Comparison of ENCODE assay signal across 19 cellular contexts in genomic region chr20:22582386-22582959, GRCh38. TPM values are rescaled to one million over a fixed set of nuclear protein-coding genes. Genes with fewer than 3 reads are reported as not detected.
DNase-seq lines count a peak whose midpoint lies in the region; ATAC-seq, FAIRE-seq and TF ChIP-seq lines count a peak whose summit lies in the region.
"Had no signal": no experiment of that assay in that cellular context is flagged by ENCODE, and none has a peak within 500 bp of the region (broad histone marks: within the 10 kb centered on the region; RNA-seq: fewer than 3 reads in every experiment).

No MANE protein-coding gene starts in this region.

- H3K4me1 Mint-ChIP-seq in activated naive CD8-positive, alpha-beta T cell treated with anti-CD3 and anti-CD28 coated beads, Interleukin-2, amount 10 ng/mL, durations not matched to agents 7 days and 5 days = peaks cover 2% of the 10 kb centered on the region
- H3K4me1 Mint-ChIP-seq in activated naive CD8-positive, alpha-beta T cell treated with anti-CD3 and anti-CD28 coated beads for 36 hours = peaks cover 2% of the 10 kb centered on the region
- H3K4me1 Mint-ChIP-seq in mesothelial cell of epicardium = peaks cover 20% of the 10 kb centered on the region
- H3K4me1 Mint-ChIP-seq: stimulated activated memory B cell treated with anti-CD40 and anti-IgM and Interleukin-4, amounts not matched to agents 10 μg/mL and 1 μg/mL and 100 μg/mL, for 72 hours had no signal

- TF ChIP-seq EP300 in upper lobe of left lung (IDR thresholded peaks at IDR 0.05) = no peak

- ATAC-seq in activated naive CD8-positive, alpha-beta T cell treated with anti-CD3 and anti-CD28 coated beads, Interleukin-2, amount 10 ng/mL, durations not matched to agents 7 days and 5 days (ENCODE audit: low read depth) = no peak
- ATAC-seq in upper lobe of left lung (ENCODE audit: low FRiP score in 2 of 2) = no peak
- ATAC-seq: activated T-cell treated with anti-CD3 and anti-CD28 coated beads, Interleukin-2, amount 50 U/mL, for 72 hours; effector memory CD8-positive, alpha-beta T cell had no signal

- peaks cover 4% of the 10 kb centered on the region for H3K36me3 Mint-ChIP-seq in activated naive CD8-positive, alpha-beta T cell treated with anti-CD3 and anti-CD28 coated beads, Interleukin-2, amount 10 ng/mL, durations not matched to agents 7 days and 5 days
- peaks cover 2% of the 10 kb centered on the region for H3K36me3 Mint-ChIP-seq in activated naive CD8-positive, alpha-beta T cell treated with anti-CD3 and anti-CD28 coated beads for 36 hours
- H3K36me3 Mint-ChIP-seq in mesothelial cell of epicardium = no peaks in the 10 kb centered on the region
- H3K36me3 Mint-ChIP-seq: stimulated activated memory B cell treated with anti-CD40 and anti-IgM and Interleukin-4, amounts not matched to agents 10 μg/mL and 1 μg/mL and 100 μg/mL, for 72 hours had no signal

- no peak for DNase-seq in activated naive CD8-positive, alpha-beta T cell treated with anti-CD3 and anti-CD28 coated beads, Interleukin-2, amount 10 ng/mL, durations not matched to agents 7 days and 5 days
- DNase-seq in activated naive CD8-positive, alpha-beta T cell treated with anti-CD3 and anti-CD28 coated beads for 36 hours = no peak
- DNase-seq in coronary artery (ENCODE audit: low spot score) (no peak), mesothelial cell of epicardium (ENCODE audit: low spot score in 2 of 2, unreplicated experiment in 2 of 2) (no peak), upper lobe of left lung (no peak), RCC 7860 (ENCODE audit: low spot score) (no peak), H54 (ENCODE audit: insufficient read length, low spot score) (no peak)
- DNase-seq in effector memory CD4-positive, alpha-beta T cell = no peak
- DNase-seq: activated CD4-positive, CD25-positive, alpha-beta regulatory T cell treated with anti-CD3 and anti-CD28 coated beads, Interleukin-2, amount 50 U/mL, for 72 hours; activated T-cell treated with anti-CD3 and anti-CD28 coated beads, Interleukin-2, amount 50 U/mL, for 72 hours; AML-193; effector memory CD8-positive, alpha-beta T cell; KBM-7; NCI-H187 treated with DMSO at 0.1 percent for 48 hours; stimulated activated CD4-positive, alpha-beta T cell treated with anti-CD3 and anti-CD28 coated beads, Interleukin-2, amount 100 ng/mL, for 48 hours had no signal

- H3K27ac ChIP-seq in coronary artery (no peak overlapping the region), upper lobe of left lung (peak overlapping the region; percentile 76 to 91 (median 83))
- H3K27ac ChIP-seq in effector memory CD4-positive, alpha-beta T cell (ENCODE audit: insufficient read depth, low read length, poor library complexity, severe bottlenecking) = no peak overlapping the region

- H3K4me3 Mint-ChIP-seq in activated naive CD8-positive, alpha-beta T cell treated with anti-CD3 and anti-CD28 coated beads, Interleukin-2, amount 10 ng/mL, durations not matched to agents 7 days and 5 days = no peak overlapping the region
- no peak overlapping the region for H3K4me3 Mint-ChIP-seq in activated naive CD8-positive, alpha-beta T cell treated with anti-CD3 and anti-CD28 coated beads for 36 hours
- peak overlapping the region; percentile 42 for H3K4me3 Mint-ChIP-seq in mesothelial cell of epicardium
- H3K4me3 Mint-ChIP-seq: effector memory CD8-positive, alpha-beta T cell; stimulated activated memory B cell treated with anti-CD40 and anti-IgM and Interleukin-4, amounts not matched to agents 10 μg/mL and 1 μg/mL and 100 μg/mL, for 72 hours had no signal

- H3K27ac Mint-ChIP-seq in activated naive CD8-positive, alpha-beta T cell treated with anti-CD3 and anti-CD28 coated beads, Interleukin-2, amount 10 ng/mL, durations not matched to agents 7 days and 5 days = peak overlapping the region; percentile 51
- H3K27ac Mint-ChIP-seq in activated naive CD8-positive, alpha-beta T cell treated with anti-CD3 and anti-CD28 coated beads for 36 hours = no peak overlapping the region
- H3K27ac Mint-ChIP-seq in mesothelial cell of epicardium = no peak overlapping the region
- H3K27ac Mint-ChIP-seq: activated T-cell treated with anti-CD3 and anti-CD28 coated beads, Interleukin-2, amount 50 U/mL, for 72 hours; effector memory CD8-positive, alpha-beta T cell; stimulated activated memory B cell treated with anti-CD40 and anti-IgM and Interleukin-4, amounts not matched to agents 10 μg/mL and 1 μg/mL and 100 μg/mL, for 72 hours had no signal

- no peaks in the 10 kb centered on the region for H3K9me3 Mint-ChIP-seq in activated naive CD8-positive, alpha-beta T cell treated with anti-CD3 and anti-CD28 coated beads, Interleukin-2, amount 10 ng/mL, durations not matched to agents 7 days and 5 days
- peaks cover 3% of the 10 kb centered on the region for H3K9me3 Mint-ChIP-seq in activated naive CD8-positive, alpha-beta T cell treated with anti-CD3 and anti-CD28 coated beads for 36 hours
- H3K9me3 Mint-ChIP-seq in mesothelial cell of epicardium = no peaks in the 10 kb centered on the region
- H3K9me3 Mint-ChIP-seq: stimulated activated memory B cell treated with anti-CD40 and anti-IgM and Interleukin-4, amounts not matched to agents 10 μg/mL and 1 μg/mL and 100 μg/mL, for 72 hours had no signal

- TF ChIP-seq POLR2A in upper lobe of left lung (IDR thresholded peaks at IDR 0.05) (peak in 1 of 4 donors; percentile 9), H54 (IDR thresholded peaks at IDR 0.05; ENCODE audit: low read depth, low read length) (no peak)

- peaks cover 0 to 55% (median 24%) of the 10 kb centered on the region in 4 donors for H3K27me3 ChIP-seq in upper lobe of left lung
- peaks cover 11% of the 10 kb centered on the region for H3K27me3 ChIP-seq in effector memory CD4-positive, alpha-beta T cell (replicated peaks; ENCODE audit: control insufficient read depth, insufficient read depth, low read length, poor library complexity, severe bottlenecking)

- no peak for FAIRE-seq in RCC 7860 (lab: Jason Lieb, UNC)
- no peak for FAIRE-seq in H54 (lab: Jason Lieb, UNC)

- TF ChIP-seq CTCF in coronary artery (IDR thresholded peaks at IDR 0.05) = no peak
- TF ChIP-seq CTCF in mesothelial cell of epicardium (IDR thresholded peaks at IDR 0.05; ENCODE audit: unreplicated experiment) = no peak
- no peak for TF ChIP-seq CTCF in upper lobe of left lung (IDR thresholded peaks at IDR 0.05)

- POLR2A ChIA-PET in activated naive CD8-positive, alpha-beta T cell treated with anti-CD3 and anti-CD28 coated beads, Interleukin-2, amount 10 ng/mL, durations not matched to agents 7 days and 5 days (lab: Charles Lee) = no interaction called here

- peaks cover 15 to 65% (median 26%) of the 10 kb centered on the region in 4 donors for H3K4me1 ChIP-seq in upper lobe of left lung
- no peaks in the 10 kb centered on the region for H3K4me1 ChIP-seq in effector memory CD4-positive, alpha-beta T cell (ENCODE audit: control insufficient read depth, insufficient read depth, low read length, poor library complexity, severe bottlenecking)

- H3K27me3 Mint-ChIP-seq in activated naive CD8-positive, alpha-beta T cell treated with anti-CD3 and anti-CD28 coated beads, Interleukin-2, amount 10 ng/mL, durations not matched to agents 7 days and 5 days = peaks cover 69% of the 10 kb centered on the region
- H3K27me3 Mint-ChIP-seq in activated naive CD8-positive, alpha-beta T cell treated with anti-CD3 and anti-CD28 coated beads for 36 hours = peaks cover 87% of the 10 kb centered on the region
- H3K27me3 Mint-ChIP-seq in mesothelial cell of epicardium (ENCODE audit: low read depth) = peaks cover 90% of the 10 kb centered on the region

- H3K4me3 ChIP-seq in coronary artery (peak overlapping the region; percentile 54), upper lobe of left lung (peak overlapping the region; percentile 18 to 53 (median 45))
- H3K4me3 ChIP-seq in effector memory CD4-positive, alpha-beta T cell (ENCODE audit: insufficient read depth, low read depth, low read length, poor library complexity, severe bottlenecking) = no peak overlapping the region

- WGBS in upper lobe of left lung, 2 donors = 2 to 9% methylated on average over 14 to 36 of the region's 53 CpGs

- H3K36me3 ChIP-seq in upper lobe of left lung = no peaks in the 10 kb centered on the region
- H3K36me3 ChIP-seq in effector memory CD4-positive, alpha-beta T cell (ENCODE audit: control insufficient read depth, insufficient read depth, low read length) = no peaks in the 10 kb centered on the region

- no peaks in the 10 kb centered on the region for H3K9me3 ChIP-seq in upper lobe of left lung
- H3K9me3 ChIP-seq in effector memory CD4-positive, alpha-beta T cell (ENCODE audit: control insufficient read depth, low read length) = no peaks in the 10 kb centered on the region

RNA-seq across cellular contexts. Expression of gene FOXA2, which starts 1.9 kb away (rescaled TPM):
- not detected for total RNA-seq in activated naive CD8-positive, alpha-beta T cell treated with anti-CD3 and anti-CD28 coated beads, Interleukin-2, amount 10 ng/mL, durations not matched to agents 7 days and 5 days
- total RNA-seq in activated naive CD8-positive, alpha-beta T cell treated with anti-CD3 and anti-CD28 coated beads for 36 hours = not detected
- total RNA-seq in mesothelial cell of epicardium = not detected in 3 replicates
- total RNA-seq in upper lobe of left lung = 10 to 100 TPM; 23.2 to 80.6 (median 44.3) TPM
- total RNA-seq: activated T-cell treated with anti-CD3 and anti-CD28 coated beads, Interleukin-2, amount 50 U/mL, for 72 hours; glomerular endothelial cell; lower leg skin; osteocyte had no signal

Comparison
In these comparisons a context has a peak if more than half of its experiments do, and no peak if none do; other contexts are left out.
1. H3K27ac ChIP-seq: peak in upper lobe of left lung (4 of 4); none in coronary artery (0 of 2) and effector memory CD4-positive, alpha-beta T cell (single experiment).
2. RNA of gene FOXA2, which starts 1.9 kb away (total RNA-seq): 23.2 to 80.6 TPM in upper lobe of left lung; not detected in mesothelial cell of epicardium, not detected in activated naive CD8-positive, alpha-beta T cell treated with anti-CD3 and anti-CD28 coated beads, Interleukin-2, amount 10 ng/mL, durations not matched to agents 7 days and 5 days and not detected in activated naive CD8-positive, alpha-beta T cell treated with anti-CD3 and anti-CD28 coated beads for 36 hours; every median in the first group is over 10 times any median in the second.